9 cellular contexts compared by ENCODE assay signal in the genomic region with DNA sequence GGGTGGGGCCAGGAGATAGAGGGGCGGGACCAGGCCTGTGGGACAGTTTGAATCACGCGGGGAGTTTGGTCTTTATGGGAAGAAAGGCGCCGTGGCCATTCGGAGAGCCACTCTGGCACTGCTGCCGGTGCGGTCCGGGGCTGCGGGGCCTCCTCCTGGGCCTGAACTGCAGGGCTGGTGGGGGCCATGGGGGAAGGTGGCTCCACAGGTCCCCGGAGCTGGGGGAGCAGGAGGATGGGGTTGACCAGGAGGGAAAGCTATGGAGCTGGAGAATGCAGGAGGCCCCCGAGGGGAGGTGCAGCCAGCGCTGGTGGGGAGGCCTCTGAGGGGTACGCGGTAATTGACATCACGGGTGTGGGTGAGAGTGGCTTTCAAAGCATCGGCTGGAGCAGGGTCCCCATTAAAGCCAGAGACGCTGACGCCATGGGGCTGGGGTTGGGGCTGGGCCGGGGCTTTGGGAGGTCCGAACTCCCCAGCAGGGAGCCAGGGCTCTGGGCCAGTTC. TPM values are rescaled to one million over a fixed set of nuclear protein-coding genes. Genes with fewer than 3 reads are reported as not detected.
DNase-seq lines count a peak whose midpoint lies in the region; TF ChIP-seq lines count a peak whose summit lies in the region.
"Had no signal": no experiment of that assay in that cellular context is flagged by ENCODE, and none has a peak within 500 bp of the region (broad histone marks: within the 10 kb centered on the region; RNA-seq: fewer than 3 reads in every experiment).

No MANE protein-coding gene starts in this region.

- H3K4me3 ChIP-seq in parathyroid adenoma (ENCODE audit: low read depth, low read length): no peak overlapping the region
- H3K4me3 ChIP-seq in testis: no peak overlapping the region

- TF ChIP-seq POLR2A in testis (IDR thresholded peaks at IDR 0.05): no peak

- H3K4me3 Mint-ChIP-seq in IgD-negative memory B cell: peak overlapping the region in 3 of 4 donors; percentile 67 to 80 (median 76)
- H3K4me3 Mint-ChIP-seq in chondrocyte (ENCODE audit: unreplicated experiment): peak overlapping the region; percentile 36
- H3K4me3 Mint-ChIP-seq: activated T-cell treated with anti-CD3 and anti-CD28 coated beads, Interleukin-2, amount 50 U/mL, for 24 hours had no signal

- peaks cover 0 to 17% (median 12%) of the 10 kb centered on the region in 3 donors for H3K9me3 Mint-ChIP-seq in IgD-negative memory B cell
- peaks cover 8% of the 10 kb centered on the region for H3K9me3 Mint-ChIP-seq in chondrocyte (ENCODE audit: low read depth)

- 10 to 14% methylated on average over 12 to 21 of the region's 21 CpGs for WGBS in testis, 2 donors

- H3K79me2 ChIP-seq in parathyroid adenoma: no peaks in the 10 kb centered on the region

- H3K27me3 ChIP-seq in parathyroid adenoma (ENCODE audit: control insufficient read depth, insufficient read depth, low read length) (peaks cover 28% of the 10 kb centered on the region), testis (no peaks in the 10 kb centered on the region)

- DNase-seq in chondrocyte (ENCODE audit: low spot score): no peak
- no peak for DNase-seq in NCI-H524 treated with DMSO at 0.1 percent for 48 hours (lab: John Stamatoyannopoulos, UW)
- DNase-seq in NCI-H69 (lab: John Stamatoyannopoulos, UW): no peak
- DNase-seq in testis: no peak

- TF ChIP-seq CTCF in chondrocyte (IDR thresholded peaks at IDR 0.05): no peak
- no peak for TF ChIP-seq CTCF in parathyroid adenoma (IDR thresholded peaks at IDR 0.05)
- TF ChIP-seq CTCF in testis (IDR thresholded peaks at IDR 0.05): no peak

- peaks cover 8 to 15% (median 10%) of the 10 kb centered on the region in 3 donors for H3K4me1 Mint-ChIP-seq in IgD-negative memory B cell
- peaks cover 4% of the 10 kb centered on the region for H3K4me1 Mint-ChIP-seq in chondrocyte (ENCODE audit: low read depth)

- peak overlapping the region; percentile 37; the same call in 1 of the 2 replicates for H3K9ac ChIP-seq in ES-I3 (ENCODE audit: low read depth, low read length)
- no peak overlapping the region for H3K9ac ChIP-seq in parathyroid adenoma

- H3K36me3 ChIP-seq in ES-I3 (ENCODE audit: insufficient read depth, low read length) (no peaks in the 10 kb centered on the region), parathyroid adenoma (ENCODE audit: control insufficient read depth, insufficient read depth, low read length) (no peaks in the 10 kb centered on the region), testis (ENCODE audit: low read depth, missing control alignments) (no peaks in the 10 kb centered on the region)

- H3K27ac ChIP-seq in parathyroid adenoma (no peak overlapping the region), testis (no peak overlapping the region)

- H3K4me1 ChIP-seq in ES-I3 (ENCODE audit: insufficient read depth, low read length): peaks cover 9% of the 10 kb centered on the region; the same call in 1 of the 2 replicates
- H3K4me1 ChIP-seq in parathyroid adenoma: no peaks in the 10 kb centered on the region
- H3K4me1 ChIP-seq in testis: no peaks in the 10 kb centered on the region

- H3K27ac Mint-ChIP-seq in IgD-negative memory B cell (peak overlapping the region in 2 of 3 donors; percentile 91 to 96), chondrocyte (ENCODE audit: unreplicated experiment) (no peak overlapping the region)
- H3K27ac Mint-ChIP-seq: activated T-cell treated with anti-CD3 and anti-CD28 coated beads, Interleukin-2, amount 50 U/mL, for 24 hours had no signal

- intact Hi-C loops in testis (cut with DNase I; ENCODE audit: low total_unique reads): no loop called here

- no peaks in the 10 kb centered on the region for H3K36me3 Mint-ChIP-seq in IgD-negative memory B cell
- H3K36me3 Mint-ChIP-seq in chondrocyte (ENCODE audit: low read depth): peaks cover 3% of the 10 kb centered on the region

- H2AFZ ChIP-seq in parathyroid adenoma: peak overlapping the region; percentile 35

- peak overlapping the region; percentile 45 for H3K4me2 ChIP-seq in parathyroid adenoma (ENCODE audit: low read length)

- H3K9me3 ChIP-seq in ES-I3 (ENCODE audit: control insufficient read depth, insufficient read depth, low read length) (peaks cover 6% of the 10 kb centered on the region; the same call in 1 of the 2 replicates), parathyroid adenoma (ENCODE audit: control insufficient read depth, low read length) (no peaks in the 10 kb centered on the region), testis (no peaks in the 10 kb centered on the region)

- peaks cover 46% of the 10 kb centered on the region for H3K27me3 Mint-ChIP-seq in IgD-negative memory B cell
- peaks cover 30% of the 10 kb centered on the region for H3K27me3 Mint-ChIP-seq in chondrocyte (ENCODE audit: low read depth)

RNA-seq across cellular contexts. Expression of gene BHLHE23, which starts 1.8 kb away (rescaled TPM):
- not detected for polyA plus RNA-seq in IgD-negative memory B cell
- total RNA-seq in chondrocyte: not detected in 3 replicates
- 1 to 10 TPM; 5.3 to 6.6 TPM for total RNA-seq in testis
- not detected for polyA plus RNA-seq in testis (ENCODE audit: insufficient read depth, low read depth, low replicate concordance)
- total RNA-seq: myocyte had no signal

RNA-seq across cellular contexts. Expression of gene SLC17A9, which starts 56.1 kb away (rescaled TPM):
- 4.1 TPM for polyA plus RNA-seq in IgD-negative memory B cell
- total RNA-seq in chondrocyte: 0.24 to 1.2 TPM (median 0.79 TPM) in 3 replicates
- total RNA-seq in testis: 1 to 10 TPM; 2.9 to 3.2 TPM
- 2.1 TPM for polyA plus RNA-seq in testis (ENCODE audit: insufficient read depth, low read depth, low replicate concordance)
- total RNA-seq: myocyte had no signal
